In the genomic region with DNA sequence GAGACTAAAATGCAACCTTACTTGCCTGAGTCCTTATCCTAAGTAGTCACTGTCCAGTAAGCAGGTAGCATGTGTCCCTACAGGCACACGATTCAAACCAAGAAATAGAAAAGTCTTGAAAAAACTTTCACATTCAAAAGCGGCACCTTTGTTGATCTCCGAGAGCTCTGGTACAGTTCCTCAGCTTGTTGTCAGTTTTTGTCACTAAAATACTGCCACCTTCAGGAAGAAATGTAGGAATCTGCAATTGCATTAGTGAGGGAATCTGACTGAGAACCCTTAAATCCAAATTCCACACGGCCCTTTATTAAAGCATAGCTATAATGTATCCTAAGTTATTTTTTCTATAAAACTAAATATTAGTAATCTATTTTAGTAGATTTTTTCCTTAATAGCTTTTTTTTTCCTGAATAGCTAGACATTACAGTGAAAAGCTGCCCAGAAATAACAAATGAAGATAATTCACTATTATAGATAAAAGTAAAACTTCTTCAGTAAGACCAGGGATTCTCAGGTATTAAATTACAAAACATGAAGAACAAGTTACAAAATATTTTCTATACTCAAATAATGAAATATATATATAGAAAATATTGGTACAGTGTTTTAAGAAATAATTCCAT, we compare ENCODE assay signal across 8 cellular contexts. TPM values are rescaled to one million over a fixed set of nuclear protein-coding genes. Genes with fewer than 3 reads are reported as not detected.
DNase-seq lines count a peak whose midpoint lies in the region; ATAC-seq, FAIRE-seq and TF ChIP-seq lines count a peak whose summit lies in the region.

No MANE protein-coding gene starts in this region.

- POLR2A ChIA-PET in GM12878 (lab: Charles Lee): no interaction called here

- peak overlapping the region in 2 of 5 donors; percentile 33 to 74 for H3K4me3 Mint-ChIP-seq in immature natural killer cell
- H3K4me3 Mint-ChIP-seq in stimulated activated memory B cell treated with anti-CD40 and anti-IgM and Interleukin-4, amounts not matched to agents 10 μg/mL and 1 μg/mL and 100 μg/mL, for 72 hours: peak overlapping the region; percentile 72

- intact Hi-C loops in GM12878 (cut with micrococcal nuclease; ENCODE audit: unreplicated experiment) (loop anchor here (1.0 kb wide), 2 partner anchors 149 to 185 kb away; no protein-coding TSS in a partner anchor), posterior vena cava (cut with DNase I) (loop anchor here in 1 of 2 donors (10.0 kb wide), 1 partner anchor 176 kb away; no protein-coding TSS in a partner anchor)

- 0 out of 2 replicates have a peak overlapping the region, but pooled peaks have one; percentile 13 for H3K4me2 ChIP-seq in GM12878 (ENCODE audit: control insufficient read depth, insufficient read depth)

- H3K4me3 ChIP-seq in GM12878: no peak overlapping the region

- peaks cover 3 to 6% of the 10 kb centered on the region in 2 donors for H3K4me1 Mint-ChIP-seq in immature natural killer cell
- peaks cover 17% of the 10 kb centered on the region for H3K4me1 Mint-ChIP-seq in stimulated activated memory B cell treated with anti-CD40 and anti-IgM and Interleukin-4, amounts not matched to agents 10 μg/mL and 1 μg/mL and 100 μg/mL, for 72 hours

- H3K27me3 Mint-ChIP-seq in immature natural killer cell (ENCODE audit: low read depth in 3 of 3): peaks cover 5 to 12% (median 7%) of the 10 kb centered on the region in 3 donors
- no peaks in the 10 kb centered on the region for H3K27me3 Mint-ChIP-seq in stimulated activated memory B cell treated with anti-CD40 and anti-IgM and Interleukin-4, amounts not matched to agents 10 μg/mL and 1 μg/mL and 100 μg/mL, for 72 hours

- TF ChIP-seq POLR2A in GM12878 (IDR thresholded peaks at IDR 0.05; ENCODE audit: low read depth, low read length): no peak

- H3K9me3 ChIP-seq in GM12878 (replicated peaks; ENCODE audit: control insufficient read depth, insufficient read depth, low read length): no peaks in the 10 kb centered on the region

- SMC1A ChIA-PET in GM12878 (lab: Charles Lee; ENCODE audit: uncharacterized antibody, unreplicated experiment): interaction anchor here (0.7 to 2.6 kb wide), 22 partner anchors 8 to 237 kb away, joined by 3 to 18 read pairs (median 3); no protein-coding TSS in a partner anchor

- H3K27ac ChIP-seq in GM12878 (ENCODE audit: control insufficient read depth, insufficient read depth): no peak overlapping the region

- no peak overlapping the region for H3K9ac ChIP-seq in GM12878 (ENCODE audit: control insufficient read depth, insufficient read depth, low read length)

- H3K9me3 Mint-ChIP-seq in immature natural killer cell: no peaks in the 10 kb centered on the region
- H3K9me3 Mint-ChIP-seq in stimulated activated memory B cell treated with anti-CD40 and anti-IgM and Interleukin-4, amounts not matched to agents 10 μg/mL and 1 μg/mL and 100 μg/mL, for 72 hours: no peaks in the 10 kb centered on the region

- no TSS peak for BruUV-seq in GM12878 (replicated peaks; lab: Mats Ljungman, UMichigan)

- TF ChIP-seq CTCF in GM12878 (IDR thresholded peaks at IDR 0.05 in 2 of 3, conservative IDR thresholded peaks at IDR 0.05 in 1 of 3; ENCODE audit: control insufficient read depth in 2 of 3, extremely low read depth in 1 of 3, insufficient read depth in 1 of 3, low read depth in 3 of 3, low read length in 3 of 3): peak; percentile 50 to 59 (median 57); a peak in 5 of 6 replicates

- no peak overlapping the region for H3K27ac Mint-ChIP-seq in immature natural killer cell
- peak overlapping the region; percentile 13 for H3K27ac Mint-ChIP-seq in stimulated activated memory B cell treated with anti-CD40 and anti-IgM and Interleukin-4, amounts not matched to agents 10 μg/mL and 1 μg/mL and 100 μg/mL, for 72 hours

- no peaks in the 10 kb centered on the region for H3K36me3 Mint-ChIP-seq in immature natural killer cell
- H3K36me3 Mint-ChIP-seq in stimulated activated memory B cell treated with anti-CD40 and anti-IgM and Interleukin-4, amounts not matched to agents 10 μg/mL and 1 μg/mL and 100 μg/mL, for 72 hours: no peaks in the 10 kb centered on the region

- WGBS in GM12878 (ENCODE audit: insufficient coverage, insufficient replicate concordance, low lambda C conversion rate, missing lambda C conversion rate): 0% methylated on average over 4 of the region's 4 CpGs

- CTCF ChIA-PET in GM12878 (lab: Yijun Ruan, JAX): interaction anchor here (0.6 to 3.9 kb wide), 47 partner anchors 8 to 1191 kb away, joined by 3 to 56 read pairs (median 4); no protein-coding TSS in a partner anchor

- H3K27me3 ChIP-seq in GM12878 (replicated peaks in 1 of 2; ENCODE audit: control insufficient read depth in 2 of 2, insufficient read depth in 2 of 2, low read length in 1 of 2): no peaks in the 10 kb centered on the region

- H3K4me1 ChIP-seq in GM12878 (ENCODE audit: control insufficient read depth, insufficient read depth, low read length): no peaks in the 10 kb centered on the region

- no peaks in the 10 kb centered on the region for H3K79me2 ChIP-seq in GM12878 (ENCODE audit: control insufficient read depth, insufficient read depth, low read length)

- FAIRE-seq in GM12878 (lab: Jason Lieb, UNC): peak; percentile 76

- H4K20me1 ChIP-seq in GM12878 (ENCODE audit: control insufficient read depth, insufficient read depth): no peaks in the 10 kb centered on the region

- RAD21 ChIA-PET in GM12878 (lab: Charles Lee; ENCODE audit: unreplicated experiment): interaction anchor here (0.6 to 2.4 kb wide), 10 partner anchors 8 to 255 kb away, joined by 3 to 27 read pairs (median 4); no protein-coding TSS in a partner anchor

- TF ChIP-seq RAD21 in GM12878 (IDR thresholded peaks at IDR 0.05; ENCODE audit: insufficient read depth, low read depth, low read length): peak; percentile 58

- in situ Hi-C loops in GM12878 (cut with MboI): loop anchor here (5.0 kb wide), 1 partner anchor 184 kb away; no protein-coding TSS in a partner anchor

- H2AFZ ChIP-seq in GM12878 (ENCODE audit: control insufficient read depth, low read depth, low read length): no peak overlapping the region

- DNase-seq in EL (peak; percentile 75), NCI-H774 (lab: John Stamatoyannopoulos, UW) (peak; percentile 4), GM12878 (ENCODE audit: low read depth, low spot score) (no peak), immature natural killer cell (peak; percentile 34 to 46 (median 42)), posterior vena cava (ENCODE audit: low spot score) (no peak)

- ATAC-seq in GM19395 (IDR thresholded peaks at IDR 0.05; ENCODE audit: unreplicated experiment): peak; percentile 83
- peak; percentile 82 for ATAC-seq in HG03378 (IDR thresholded peaks at IDR 0.05; ENCODE audit: unreplicated experiment)
- ATAC-seq in GM12878: peak; percentile 86
- ATAC-seq in stimulated activated memory B cell treated with anti-CD40 and anti-IgM and Interleukin-4, amounts not matched to agents 10 μg/mL and 1 μg/mL and 100 μg/mL, for 72 hours: peak; percentile 67

- no peak for TF ChIP-seq EP300 in GM12878 (IDR thresholded peaks at IDR 0.05; ENCODE audit: borderline replicate concordance in 1 of 2, control insufficient read depth in 1 of 2, low read depth in 2 of 2, low read length in 2 of 2)

- no peaks in the 10 kb centered on the region for H3K36me3 ChIP-seq in GM12878 (ENCODE audit: control insufficient read depth in 2 of 2, insufficient read depth in 2 of 2, low read length in 1 of 2)

TF ChIP-seq in GM12878, 131 proteins besides CTCF, POLR2A, EP300 and RAD21:
- TF ChIP-seq BMI1 (IDR thresholded peaks at IDR 0.05; ENCODE audit: borderline replicate concordance) (0 out of 2 replicates have a peak, but pooled peaks have one; percentile 25), NRF1 (conservative IDR thresholded peaks at IDR 0.05; ENCODE audit: low read depth, low read length) (no peak), SMC3 (IDR thresholded peaks at IDR 0.05; ENCODE audit: borderline replicate concordance, low read length) (peak; percentile 71; the same call in 1 of the 2 replicates)

RNA-seq across cellular contexts. Expression of gene CCDC54, which starts 44.0 kb away (rescaled TPM):
- total RNA-seq in GM12878 (2013; cell fraction: nucleolus; rRNA removed): not detected in 2 replicates
- not detected in 2 replicates for total RNA-seq in GM12878 (2014; rRNA removed)
- total RNA-seq in GM12878 (2014; rRNA removed; fragmentation: Illumina TruSeq; extraction: Trizol): not detected in 2 replicates
- total RNA-seq in GM12878 (2021): not detected in 2 replicates
- not detected for polyA plus RNA-seq in GM12878 (2011; ENCODE audit: low read depth)
- not detected in 2 replicates for polyA plus RNA-seq in GM12878 (2011; rRNA removed)
- not detected in 2 replicates for polyA plus RNA-seq in GM12878 (2011; cell fraction: cytosol; rRNA removed)
- polyA plus RNA-seq in GM12878 (2011; cell fraction: nucleus; rRNA removed): not detected in 2 replicates
- not detected in 2 replicates for polyA plus RNA-seq in GM12878 (2012)
- polyA plus RNA-seq in GM12878 (2014; fragmentation: Illumina TruSeq; extraction: Trizol): not detected in 2 replicates
- polyA plus RNA-seq in GM12878 (2014; fragmentation: Nextera tagmentation; extraction: Ambion mirVana): not detected
- not detected in 2 replicates for polyA plus RNA-seq in GM12878 (2014; rRNA removed)
- not detected for polyA plus RNA-seq in GM12878 (2016; fragmentation: Nextera tagmentation; extraction: Ambion mirVana)
- polyA minus RNA-seq in GM12878 (2011; rRNA and poly(A)+ RNA removed): not detected in 2 replicates
- not detected in 2 replicates for polyA minus RNA-seq in GM12878 (2011; cell fraction: cytosol; rRNA and poly(A)+ RNA removed)
- not detected in 2 replicates for polyA minus RNA-seq in GM12878 (2011; cell fraction: nucleus; rRNA and poly(A)+ RNA removed)
- under 1 TPM in 1 of 3 donors, not detected in 2; 0.32 TPM for polyA plus RNA-seq in immature natural killer cell
- total RNA-seq in posterior vena cava: not detected

Comparison
In these comparisons a context has a peak if more than half of its experiments do, and no peak if none do; other contexts are left out.
1. DNase-seq: peak in EL (single experiment), NCI-H774 (single experiment) and immature natural killer cell (3 of 3); none in GM12878 (single experiment) and posterior vena cava (single experiment).
2. Peak in every context shown above with its lines, with median percentiles within 50 percentile points of each other: ATAC-seq.